38 cellular contexts compared by ENCODE assay signal in genomic region chr1:160187407-160187806, GRCh38. TPM values are rescaled to one million over a fixed set of nuclear protein-coding genes. Genes with fewer than 3 reads are reported as not detected.
"Had no signal": no experiment of that assay in that cellular context is flagged by ENCODE, and none has a peak within 500 bp of the region (broad histone marks: within the 10 kb centered on the region; RNA-seq: fewer than 3 reads in every experiment).

No MANE protein-coding gene starts in this region.

- H3K9me3 ChIP-seq: adrenal gland, body of pancreas, breast epithelium, colonic mucosa, esophagus squamous epithelium had no signal

- H3K27me3 ChIP-seq: adrenal gland, body of pancreas, breast epithelium, cardiac muscle cell, colonic mucosa, esophagus squamous epithelium had no signal

- FAIRE-seq: endometrium, endothelial cell of umbilical vein had no signal

- H3K4me1 Mint-ChIP-seq: activated CD4-positive, alpha-beta T cell treated with anti-CD3 and anti-CD28 coated beads for 36 hours; activated CD4-positive, alpha-beta T cell treated with anti-CD3 and anti-CD28 coated beads, Interleukin-2, amount 10 ng/mL, durations not matched to agents 24 days and 14 days; activated CD8-positive, alpha-beta memory T cell treated with anti-CD3 and anti-CD28 coated beads, Interleukin-2, amount 10 ng/mL, durations not matched to agents 7 days and 5 days; activated naive CD4-positive, alpha-beta T cell treated with anti-CD3 and anti-CD28 coated beads, Interleukin-2, amount 50 U/mL, for 24 hours; activated naive CD8-positive, alpha-beta T cell treated with anti-CD3 and anti-CD28 coated beads for 36 hours; activated naive CD8-positive, alpha-beta T cell treated with anti-CD3 and anti-CD28 coated beads, Interleukin-2, amount 50 U/mL, for 24 hours had no signal

- H3K27me3 Mint-ChIP-seq: activated naive CD8-positive, alpha-beta T cell treated with anti-CD3 and anti-CD28 coated beads for 36 hours had no signal

- H3K4me1 ChIP-seq: adrenal gland, breast epithelium, colonic mucosa had no signal

- H3K27ac ChIP-seq: adrenal gland, body of pancreas, breast epithelium, colonic mucosa, epithelial cell of prostate, esophagus squamous epithelium had no signal

- H3K36me3 ChIP-seq: adrenal gland, breast epithelium, cardiac muscle cell, colonic mucosa, esophagus squamous epithelium had no signal

- DNase-seq: activated CD4-positive, alpha-beta memory T cell treated with anti-CD3 and anti-CD28 coated beads for 36 hours; activated CD4-positive, alpha-beta T cell treated with anti-CD3 and anti-CD28 coated beads for 36 hours; activated CD4-positive, alpha-beta T cell treated with anti-CD3 and anti-CD28 coated beads, Interleukin-2, amount 10 ng/mL, durations not matched to agents 24 days and 14 days; activated CD4-positive, CD25-positive, alpha-beta regulatory T cell; activated CD4-positive, CD25-positive, alpha-beta regulatory T cell treated with anti-CD3 and anti-CD28 coated beads, Interleukin-2, amount 50 U/mL, for 72 hours; activated CD8-positive, alpha-beta memory T cell treated with anti-CD3 and anti-CD28 coated beads, Interleukin-2, amount 10 ng/mL, durations not matched to agents 7 days and 5 days; activated CD8-positive, alpha-beta memory T cell treated with anti-CD3 and anti-CD28 coated beads, Interleukin-2, amount 50 U/mL, for 4 hours; activated CD8-positive, alpha-beta T cell treated with anti-CD3 and anti-CD28 coated beads, Interleukin-2, amount 10 ng/mL, durations not matched to agents 7 days and 5 days; activated effector memory CD4-positive, alpha-beta T cell treated with anti-CD3 and anti-CD28 coated beads, Interleukin-2, amount 50 U/mL, for 16 hours; activated naive CD4-positive, alpha-beta T cell treated with anti-CD3 and anti-CD28 coated beads for 36 hours; activated naive CD8-positive, alpha-beta T cell treated with anti-CD3 and anti-CD28 coated beads for 36 hours; activated naive CD8-positive, alpha-beta T cell treated with anti-CD3 and anti-CD28 coated beads, Interleukin-2, amount 50 U/mL, for 24 hours; activated T-cell treated with anti-CD3 and anti-CD28 coated beads, Interleukin-2, amount 50 U/mL, for 1 hour; activated T-cell treated with anti-CD3 and anti-CD28 coated beads, Interleukin-2, amount 50 U/mL, for 48 hours; adrenal gland; amygdala; aorta; body of pancreas; central memory CD4-positive, alpha-beta T cell; cerebellar nuclear complex; colonic mucosa; effector CD8-positive, alpha-beta T cell; esophagus squamous epithelium; foreskin melanocyte; T-helper 2 cell had no signal

- H3K9me3 Mint-ChIP-seq: activated CD4-positive, alpha-beta memory T cell treated with anti-CD3 and anti-CD28 coated beads for 36 hours; activated CD4-positive, alpha-beta T cell treated with anti-CD3 and anti-CD28 coated beads, Interleukin-2, amount 10 ng/mL, durations not matched to agents 24 days and 14 days; activated naive CD4-positive, alpha-beta T cell treated with anti-CD3 and anti-CD28 coated beads for 36 hours; activated naive CD4-positive, alpha-beta T cell treated with anti-CD3 and anti-CD28 coated beads, Interleukin-2, amount 50 U/mL, for 24 hours; activated naive CD8-positive, alpha-beta T cell treated with anti-CD3 and anti-CD28 coated beads for 36 hours; activated naive CD8-positive, alpha-beta T cell treated with anti-CD3 and anti-CD28 coated beads, Interleukin-2, amount 50 U/mL, for 24 hours; activated T-helper 1 cell treated with anti-CD3 and anti-CD28 coated beads, Interleukin-12 subunit alpha, Interleukin-12 subunit beta, Interleukin-2, Interleukin-4 antibody, amounts not matched to agents 30 ng/mL and 10 ng/mL and 1 ng/mL, durations not matched to agents 14 hours and 24 hours and 36 hours; activated T-helper 2 cell treated with anti-CD3 and anti-CD28 coated beads, Interferon-gamma antibody, Interleukin-2, Interleukin-4, amounts not matched to agents 10 μg/mL and 5 μg/mL and 100 μg/mL, durations not matched to agents 14 hours and 24 hours and 36 hours had no signal

- H3K27ac Mint-ChIP-seq: activated CD4-positive, alpha-beta memory T cell treated with anti-CD3 and anti-CD28 coated beads for 36 hours; activated CD4-positive, alpha-beta T cell treated with anti-CD3 and anti-CD28 coated beads for 36 hours; activated CD4-positive, alpha-beta T cell treated with anti-CD3 and anti-CD28 coated beads, Interleukin-2, amount 10 ng/mL, durations not matched to agents 24 days and 14 days; activated CD8-positive, alpha-beta memory T cell treated with anti-CD3 and anti-CD28 coated beads, Interleukin-2, amount 10 ng/mL, durations not matched to agents 7 days and 5 days; activated CD8-positive, alpha-beta T cell treated with anti-CD3 and anti-CD28 coated beads, Interleukin-2, amount 10 ng/mL, durations not matched to agents 7 days and 5 days; activated naive CD4-positive, alpha-beta T cell treated with anti-CD3 and anti-CD28 coated beads for 36 hours; activated naive CD4-positive, alpha-beta T cell treated with anti-CD3 and anti-CD28 coated beads, Interleukin-2, amount 50 U/mL, for 24 hours; activated naive CD8-positive, alpha-beta T cell treated with anti-CD3 and anti-CD28 coated beads for 36 hours; activated naive CD8-positive, alpha-beta T cell treated with anti-CD3 and anti-CD28 coated beads, Interleukin-2, amount 50 U/mL, for 24 hours; activated T-helper 1 cell treated with anti-CD3 and anti-CD28 coated beads, Interleukin-12 subunit alpha, Interleukin-12 subunit beta, Interleukin-2, Interleukin-4 antibody, amounts not matched to agents 30 ng/mL and 10 ng/mL and 1 ng/mL, durations not matched to agents 14 hours and 24 hours and 36 hours; activated T-helper 2 cell treated with anti-CD3 and anti-CD28 coated beads, Interferon-gamma antibody, Interleukin-2, Interleukin-4, amounts not matched to agents 10 μg/mL and 5 μg/mL and 100 μg/mL, durations not matched to agents 14 hours and 24 hours and 36 hours had no signal

- H3K36me3 Mint-ChIP-seq: activated CD4-positive, alpha-beta memory T cell treated with anti-CD3 and anti-CD28 coated beads for 36 hours; activated CD8-positive, alpha-beta memory T cell treated with anti-CD3 and anti-CD28 coated beads, Interleukin-2, amount 10 ng/mL, durations not matched to agents 7 days and 5 days; activated naive CD4-positive, alpha-beta T cell treated with anti-CD3 and anti-CD28 coated beads, Interleukin-2, amount 50 U/mL, for 24 hours; activated naive CD8-positive, alpha-beta T cell treated with anti-CD3 and anti-CD28 coated beads for 36 hours had no signal

- ATAC-seq: activated CD4-positive, alpha-beta T cell treated with anti-CD3 and anti-CD28 coated beads for 36 hours; activated CD8-positive, alpha-beta memory T cell treated with anti-CD3 and anti-CD28 coated beads, Interleukin-2, amount 10 ng/mL, durations not matched to agents 7 days and 5 days; activated CD8-positive, alpha-beta T cell treated with anti-CD3 and anti-CD28 coated beads, Interleukin-2, amount 10 ng/mL, durations not matched to agents 7 days and 5 days; activated naive CD8-positive, alpha-beta T cell treated with anti-CD3 and anti-CD28 coated beads, Interleukin-2, amount 50 U/mL, for 24 hours; body of pancreas had no signal

- H3K4me3 Mint-ChIP-seq: activated CD4-positive, alpha-beta memory T cell treated with anti-CD3 and anti-CD28 coated beads for 36 hours; activated CD4-positive, alpha-beta T cell treated with anti-CD3 and anti-CD28 coated beads for 36 hours; activated CD4-positive, alpha-beta T cell treated with anti-CD3 and anti-CD28 coated beads, Interleukin-2, amount 10 ng/mL, durations not matched to agents 24 days and 14 days; activated CD8-positive, alpha-beta memory T cell treated with anti-CD3 and anti-CD28 coated beads, Interleukin-2, amount 10 ng/mL, durations not matched to agents 7 days and 5 days; activated CD8-positive, alpha-beta T cell treated with anti-CD3 and anti-CD28 coated beads, Interleukin-2, amount 10 ng/mL, durations not matched to agents 7 days and 5 days; activated naive CD4-positive, alpha-beta T cell treated with anti-CD3 and anti-CD28 coated beads for 36 hours; activated naive CD4-positive, alpha-beta T cell treated with anti-CD3 and anti-CD28 coated beads, Interleukin-2, amount 50 U/mL, for 24 hours; activated naive CD8-positive, alpha-beta T cell treated with anti-CD3 and anti-CD28 coated beads for 36 hours; activated naive CD8-positive, alpha-beta T cell treated with anti-CD3 and anti-CD28 coated beads, Interleukin-2, amount 50 U/mL, for 24 hours; activated T-helper 1 cell treated with anti-CD3 and anti-CD28 coated beads, Interleukin-12 subunit alpha, Interleukin-12 subunit beta, Interleukin-2, Interleukin-4 antibody, amounts not matched to agents 30 ng/mL and 10 ng/mL and 1 ng/mL, durations not matched to agents 14 hours and 24 hours and 36 hours had no signal

- H3K4me3 ChIP-seq: adrenal gland, body of pancreas, breast epithelium, cardiac muscle cell, colonic mucosa, esophagus squamous epithelium had no signal

RNA-seq across cellular contexts. Expression of gene CASQ1, which starts 3.0 kb away (rescaled TPM):
- total RNA-seq: activated CD4-positive, alpha-beta memory T cell treated with anti-CD3 and anti-CD28 coated beads for 36 hours; activated CD4-positive, alpha-beta T cell treated with anti-CD3 and anti-CD28 coated beads for 36 hours; activated CD4-positive, alpha-beta T cell treated with anti-CD3 and anti-CD28 coated beads, Interleukin-2, amount 10 ng/mL, durations not matched to agents 24 days and 14 days; activated CD8-positive, alpha-beta memory T cell treated with anti-CD3 and anti-CD28 coated beads for 36 hours; activated CD8-positive, alpha-beta T cell treated with anti-CD3 and anti-CD28 coated beads, Interleukin-2, amount 10 ng/mL, durations not matched to agents 7 days and 5 days; activated naive CD4-positive, alpha-beta T cell treated with anti-CD3 and anti-CD28 coated beads for 36 hours; activated naive CD8-positive, alpha-beta T cell treated with anti-CD3 and anti-CD28 coated beads for 36 hours; activated T-helper 1 cell treated with anti-CD3 and anti-CD28 coated beads, Interleukin-12 subunit alpha, Interleukin-12 subunit beta, Interleukin-2, Interleukin-4 antibody, amounts not matched to agents 30 ng/mL and 10 ng/mL and 1 ng/mL, durations not matched to agents 14 hours and 24 hours and 36 hours; body of pancreas; colonic mucosa; dermis microvascular lymphatic vessel endothelial cell; endothelial cell of umbilical vein; fibroblast of villous mesenchyme; T-helper 1 cell treated with Interleukin-12 subunit alpha and Interleukin-12 subunit beta and Interleukin-4 antibody, amounts not matched to agents 30 ng/mL and 1 ng/mL, for 36 hours had no signal
- polyA plus RNA-seq: endothelial cell of umbilical vein had no signal

RNA-seq across cellular contexts. Expression of gene ATP1A4, which starts 36.0 kb away (rescaled TPM):
- total RNA-seq: activated CD4-positive, alpha-beta memory T cell treated with anti-CD3 and anti-CD28 coated beads for 36 hours; activated CD4-positive, alpha-beta T cell treated with anti-CD3 and anti-CD28 coated beads for 36 hours; activated CD4-positive, alpha-beta T cell treated with anti-CD3 and anti-CD28 coated beads, Interleukin-2, amount 10 ng/mL, durations not matched to agents 24 days and 14 days; activated CD8-positive, alpha-beta memory T cell treated with anti-CD3 and anti-CD28 coated beads for 36 hours; activated CD8-positive, alpha-beta T cell treated with anti-CD3 and anti-CD28 coated beads, Interleukin-2, amount 10 ng/mL, durations not matched to agents 7 days and 5 days; activated naive CD4-positive, alpha-beta T cell treated with anti-CD3 and anti-CD28 coated beads for 36 hours; activated naive CD8-positive, alpha-beta T cell treated with anti-CD3 and anti-CD28 coated beads for 36 hours; activated T-helper 1 cell treated with anti-CD3 and anti-CD28 coated beads, Interleukin-12 subunit alpha, Interleukin-12 subunit beta, Interleukin-2, Interleukin-4 antibody, amounts not matched to agents 30 ng/mL and 10 ng/mL and 1 ng/mL, durations not matched to agents 14 hours and 24 hours and 36 hours; body of pancreas; colonic mucosa; dermis microvascular lymphatic vessel endothelial cell; endothelial cell of umbilical vein; fibroblast of lung; fibroblast of villous mesenchyme; T-helper 1 cell treated with Interleukin-12 subunit alpha and Interleukin-12 subunit beta and Interleukin-4 antibody, amounts not matched to agents 30 ng/mL and 1 ng/mL, for 36 hours had no signal
- polyA plus RNA-seq: endothelial cell of umbilical vein, fibroblast of lung had no signal
